ENCODE assay signal across 17 cellular contexts in genomic region chr7:136194843-136195242, GRCh38.
"Had no signal": no experiment of that assay in that cellular context is flagged by ENCODE, and none has a peak within 500 bp of the region (broad histone marks: within the 10 kb centered on the region; RNA-seq: fewer than 3 reads in every experiment).

No MANE protein-coding gene starts in this region.

- H3K27ac Mint-ChIP-seq: naive thymus-derived CD4-positive, alpha-beta T cell; nephron progenitor cell; stimulated activated memory B cell treated with anti-CD40 and anti-IgM and Interleukin-4, amounts not matched to agents 10 μg/mL and 1 μg/mL and 100 μg/mL, for 72 hours; stimulated activated naive CD8-positive, alpha-beta T cell treated with anti-CD3 and anti-CD28 coated beads, Interleukin-15, amount 100 ng/mL, for 72 hours had no signal

- H3K27me3 Mint-ChIP-seq: naive thymus-derived CD4-positive, alpha-beta T cell; stimulated activated memory B cell treated with anti-CD40 and anti-IgM and Interleukin-4, amounts not matched to agents 10 μg/mL and 1 μg/mL and 100 μg/mL, for 72 hours; stimulated activated naive CD8-positive, alpha-beta T cell treated with anti-CD3 and anti-CD28 coated beads, Interleukin-15, amount 100 ng/mL, for 72 hours had no signal

- H3K4me3 Mint-ChIP-seq: naive thymus-derived CD4-positive, alpha-beta T cell; nephron progenitor cell; stimulated activated memory B cell treated with anti-CD40 and anti-IgM and Interleukin-4, amounts not matched to agents 10 μg/mL and 1 μg/mL and 100 μg/mL, for 72 hours; stimulated activated naive CD8-positive, alpha-beta T cell treated with anti-CD3 and anti-CD28 coated beads, Interleukin-15, amount 100 ng/mL, for 72 hours had no signal

- H3K4me1 Mint-ChIP-seq: nephron progenitor cell; stimulated activated memory B cell treated with anti-CD40 and anti-IgM and Interleukin-4, amounts not matched to agents 10 μg/mL and 1 μg/mL and 100 μg/mL, for 72 hours; stimulated activated naive CD8-positive, alpha-beta T cell treated with anti-CD3 and anti-CD28 coated beads, Interleukin-15, amount 100 ng/mL, for 72 hours had no signal

- ATAC-seq: foreskin keratinocyte; naive thymus-derived CD4-positive, alpha-beta T cell; sciatic nerve; stimulated activated memory B cell treated with anti-CD40 and anti-IgM and Interleukin-4, amounts not matched to agents 10 μg/mL and 1 μg/mL and 100 μg/mL, for 72 hours; stimulated activated naive CD8-positive, alpha-beta T cell treated with anti-CD3 and anti-CD28 coated beads, Interleukin-15, amount 100 ng/mL, for 72 hours had no signal

- DNase-seq: colonic mucosa; dermis blood vessel endothelial cell; erythroblast; foreskin keratinocyte; head of caudate nucleus; kidney; mammary epithelial cell; naive thymus-derived CD4-positive, alpha-beta T cell; nephron progenitor cell; spleen; stimulated activated CD4-positive, alpha-beta T cell treated with anti-CD3 and anti-CD28 coated beads, Interleukin-15, amount 100 ng/mL, for 24 hours; stimulated activated CD4-positive, alpha-beta T cell treated with anti-CD3 and anti-CD28 coated beads, Interleukin-1b, Interleukin-23, amount 100 ng/mL, for 48 hours; stimulated activated CD4-positive, alpha-beta T cell treated with anti-CD3 and anti-CD28 coated beads, Interleukin-4, amount 100 ng/mL, for 24 hours; stimulated activated naive CD8-positive, alpha-beta T cell treated with anti-CD3 and anti-CD28 coated beads, Interleukin-15, amount 100 ng/mL, for 72 hours; testis had no signal
